18 cellular contexts compared by ENCODE assay signal in the genomic region with DNA sequence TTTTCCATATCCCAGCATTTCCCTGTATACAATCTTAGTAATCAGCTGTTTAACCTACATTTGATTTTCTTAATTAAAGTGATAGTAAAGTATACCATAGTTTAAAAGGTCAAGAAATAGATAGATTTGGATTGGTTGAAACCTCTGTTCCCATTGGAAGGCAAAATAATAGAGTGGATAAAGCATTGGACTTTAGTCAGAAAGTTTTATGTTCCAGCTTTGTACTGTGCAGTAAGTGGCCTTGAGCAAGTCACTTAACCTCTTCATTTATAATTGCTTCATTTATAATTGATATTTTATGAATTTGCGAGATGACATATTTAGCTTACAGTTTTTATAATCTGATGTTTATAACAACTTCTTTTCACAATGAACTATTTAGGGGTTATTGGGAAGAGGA. TPM values are rescaled to one million over a fixed set of nuclear protein-coding genes. Genes with fewer than 3 reads are reported as not detected.
DNase-seq lines count a peak whose midpoint lies in the region; ATAC-seq and TF ChIP-seq lines count a peak whose summit lies in the region.
"Had no signal": no experiment of that assay in that cellular context is flagged by ENCODE, and none has a peak within 500 bp of the region (broad histone marks: within the 10 kb centered on the region; RNA-seq: fewer than 3 reads in every experiment).

No MANE protein-coding gene starts in this region.

- no peaks in the 10 kb centered on the region for H3K27me3 Mint-ChIP-seq in activated CD4-positive, alpha-beta T cell treated with anti-CD3 and anti-CD28 coated beads for 36 hours
- no peaks in the 10 kb centered on the region for H3K27me3 Mint-ChIP-seq in HFFc6 (ENCODE audit: insufficient read depth)
- peaks cover 6% of the 10 kb centered on the region for H3K27me3 Mint-ChIP-seq in activated naive CD8-positive, alpha-beta T cell treated with anti-CD3 and anti-CD28 coated beads for 36 hours
- peaks cover 3% of the 10 kb centered on the region for H3K27me3 Mint-ChIP-seq in neural crest cell (ENCODE audit: low read depth)

- TF ChIP-seq CTCF in HFFc6 (IDR thresholded peaks at IDR 0.05) (no peak), neural crest cell (conservative IDR thresholded peaks at IDR 0.05) (no peak)

- H3K4me3 Mint-ChIP-seq in activated CD4-positive, alpha-beta T cell treated with anti-CD3 and anti-CD28 coated beads for 36 hours: peak overlapping the region; percentile 89
- H3K4me3 Mint-ChIP-seq in HFFc6 (peak overlapping the region; percentile 98), neural crest cell (peak overlapping the region; percentile 100)
- H3K4me3 Mint-ChIP-seq in activated naive CD8-positive, alpha-beta T cell treated with anti-CD3 and anti-CD28 coated beads for 36 hours: peak overlapping the region; percentile 90

- H3K27ac Mint-ChIP-seq in activated CD4-positive, alpha-beta T cell treated with anti-CD3 and anti-CD28 coated beads for 36 hours: peak overlapping the region; percentile 37
- no peak overlapping the region for H3K27ac Mint-ChIP-seq in HFFc6
- no peak overlapping the region for H3K27ac Mint-ChIP-seq in activated naive CD8-positive, alpha-beta T cell treated with anti-CD3 and anti-CD28 coated beads for 36 hours
- no peak overlapping the region for H3K27ac Mint-ChIP-seq in neural crest cell (ENCODE audit: unreplicated experiment)

- POLR2A ChIA-PET in activated CD4-positive, alpha-beta T cell treated with anti-CD3 and anti-CD28 coated beads for 36 hours (lab: Charles Lee): interaction anchor here (0.9 kb wide), 1 partner anchor 57 kb away, joined by 4 read pairs; no protein-coding TSS in a partner anchor

- CTCF ChIA-PET in activated CD4-positive, alpha-beta T cell treated with anti-CD3 and anti-CD28 coated beads for 36 hours (lab: Charles Lee): interaction anchor here (0.9 to 1.1 kb wide), 4 partner anchors 15 to 47 kb away, joined by 3 to 4 read pairs (median 3); no protein-coding TSS in a partner anchor

- no peak for ATAC-seq in activated CD4-positive, alpha-beta T cell treated with anti-CD3 and anti-CD28 coated beads for 36 hours
- no peak for ATAC-seq in GM19023 (IDR thresholded peaks at IDR 0.05; ENCODE audit: unreplicated experiment)
- ATAC-seq: heart left ventricle, mucosa of descending colon, WTC11 had no signal

- intact Hi-C loops in activated CD4-positive, alpha-beta T cell treated with anti-CD3 and anti-CD28 coated beads for 36 hours (cut with DNase I, micrococcal nuclease): no loop called here

- H3K9me3 Mint-ChIP-seq in activated CD4-positive, alpha-beta T cell treated with anti-CD3 and anti-CD28 coated beads for 36 hours (ENCODE audit: low read depth): no peaks in the 10 kb centered on the region
- H3K9me3 Mint-ChIP-seq in HFFc6 (no peaks in the 10 kb centered on the region), neural crest cell (no peaks in the 10 kb centered on the region)
- no peaks in the 10 kb centered on the region for H3K9me3 Mint-ChIP-seq in activated naive CD8-positive, alpha-beta T cell treated with anti-CD3 and anti-CD28 coated beads for 36 hours
- H3K9me3 Mint-ChIP-seq: WTC11 had no signal

- H3K4me1 Mint-ChIP-seq in activated CD4-positive, alpha-beta T cell treated with anti-CD3 and anti-CD28 coated beads for 36 hours: peaks cover 49% of the 10 kb centered on the region
- H3K4me1 Mint-ChIP-seq in HFFc6 (ENCODE audit: low read depth): peaks cover 48% of the 10 kb centered on the region
- peaks cover 51% of the 10 kb centered on the region for H3K4me1 Mint-ChIP-seq in activated naive CD8-positive, alpha-beta T cell treated with anti-CD3 and anti-CD28 coated beads for 36 hours
- H3K4me1 Mint-ChIP-seq in neural crest cell: peaks cover 44% of the 10 kb centered on the region

- peaks cover 45% of the 10 kb centered on the region for H3K36me3 Mint-ChIP-seq in activated CD4-positive, alpha-beta T cell treated with anti-CD3 and anti-CD28 coated beads for 36 hours (ENCODE audit: low read depth)
- H3K36me3 Mint-ChIP-seq in HFFc6 (ENCODE audit: low read depth) (peaks cover 27% of the 10 kb centered on the region), neural crest cell (ENCODE audit: low read depth) (no peaks in the 10 kb centered on the region)
- H3K36me3 Mint-ChIP-seq in activated naive CD8-positive, alpha-beta T cell treated with anti-CD3 and anti-CD28 coated beads for 36 hours: peaks cover 35% of the 10 kb centered on the region

- DNase-seq in activated CD4-positive, alpha-beta T cell treated with anti-CD3 and anti-CD28 coated beads for 36 hours: no peak
- DNase-seq in activated CD4-positive, alpha-beta T cell treated with anti-CD3 and anti-CD28 coated beads for 48 hours: no peak
- DNase-seq in HFFc6 (no peak), neural crest cell (ENCODE audit: low read depth, low spot score) (no peak), HUDEP-2 (lab: John Stamatoyannopoulos, UW; ENCODE audit: unreplicated experiment in 76 of 76) (no peak)
- no peak for DNase-seq in activated naive CD8-positive, alpha-beta T cell treated with anti-CD3 and anti-CD28 coated beads for 36 hours
- DNase-seq in activated effector memory CD4-positive, alpha-beta T cell treated with anti-CD3 and anti-CD28 coated beads, Interleukin-2, amount 50 U/mL, for 16 hours: no peak
- DNase-seq: activated CD8-positive, alpha-beta memory T cell treated with anti-CD3 and anti-CD28 coated beads, Interleukin-2, amount 50 U/mL, for 48 hours; heart left ventricle; KBM-7; kidney glomerular epithelial cell; mucosa of descending colon; NCI-H1694; NCI-H446; posterior cingulate gyrus; SW 1271 had no signal

RNA-seq across cellular contexts. Expression of gene ZFP91, which starts 3.6 kb away (rescaled TPM):
- 10 to 100 TPM; 35.7 to 44.0 TPM for total RNA-seq in activated CD4-positive, alpha-beta T cell treated with anti-CD3 and anti-CD28 coated beads for 36 hours
- 10 to 100 TPM; 51.9 to 69.1 (median 59.4) TPM for total RNA-seq in HFFc6 (2021; fragmentation: NEBNext Ultra II Directional; extraction: Animal tissue kit (Norgen Biotek cat#: 25700))
- total RNA-seq in activated naive CD8-positive, alpha-beta T cell treated with anti-CD3 and anti-CD28 coated beads for 36 hours: 10 to 100 TPM; 52.8 to 54.9 TPM
- total RNA-seq in neural crest cell: 48.0 and 51.5 TPM in 2 replicates

RNA-seq across cellular contexts. Expression of gene LPXN, which starts 6.8 kb away (rescaled TPM):
- total RNA-seq in activated CD4-positive, alpha-beta T cell treated with anti-CD3 and anti-CD28 coated beads for 36 hours: 100 to 1,000 TPM; 110 to 163 TPM
- 100 to 1,000 TPM in 4 of 6 experiments, 10 to 100 TPM in 2; 51.0 to 154 (median 119) TPM for total RNA-seq in HFFc6 (2021; fragmentation: NEBNext Ultra II Directional; extraction: Animal tissue kit (Norgen Biotek cat#: 25700))
- total RNA-seq in activated naive CD8-positive, alpha-beta T cell treated with anti-CD3 and anti-CD28 coated beads for 36 hours: 100 to 1,000 TPM; 146 to 147 TPM
- 2.9 and 3.1 TPM in 2 replicates for total RNA-seq in neural crest cell

RNA-seq across cellular contexts. Expression of gene CNTF, which starts 40.0 kb away (rescaled TPM):
- total RNA-seq in activated CD4-positive, alpha-beta T cell treated with anti-CD3 and anti-CD28 coated beads for 36 hours: 1 to 10 TPM; 1.6 to 3.4 TPM
- 1 to 10 TPM in 4 of 6 experiments, under 1 TPM in 2; 0.91 to 1.7 (median 1.2) TPM for total RNA-seq in HFFc6 (2021; fragmentation: NEBNext Ultra II Directional; extraction: Animal tissue kit (Norgen Biotek cat#: 25700))
- total RNA-seq in activated naive CD8-positive, alpha-beta T cell treated with anti-CD3 and anti-CD28 coated beads for 36 hours: 1 to 10 TPM; 3.3 TPM
- 3.7 and 4.4 TPM in 2 replicates for total RNA-seq in neural crest cell

Comparison
In these comparisons a context has a peak if more than half of its experiments do, and no peak if none do; other contexts are left out.
1. RNA of gene LPXN, which starts 6.8 kb away (total RNA-seq): 110 to 163 TPM in activated CD4-positive, alpha-beta T cell treated with anti-CD3 and anti-CD28 coated beads for 36 hours, 146 to 147 TPM in activated naive CD8-positive, alpha-beta T cell treated with anti-CD3 and anti-CD28 coated beads for 36 hours and 51.0 to 154 TPM in HFFc6; 2.9 to 3.1 TPM in neural crest cell; every median in the first group is over 10 times any median in the second.
2. Peak in every context shown above with its lines, with median percentiles within 50 percentile points of each other: H3K4me3 Mint-ChIP-seq.